8 cellular contexts compared by ENCODE assay signal in genomic region chr19:36418287-36419001, GRCh38. TPM values are rescaled to one million over a fixed set of nuclear protein-coding genes. Genes with fewer than 3 reads are reported as not detected.
DNase-seq lines count a peak whose midpoint lies in the region; ATAC-seq, FAIRE-seq and TF ChIP-seq lines count a peak whose summit lies in the region.

Gene ZFP82, minus strand, starts transcription at chr19:36418644. Its CDS starts 8,855 bp downstream, at chr19:36409789.

- H3K27ac ChIP-seq in GM23338 (ENCODE audit: low read depth) = no peak within 1 kb of the TSS
- H3K27ac ChIP-seq in GM12878 (ENCODE audit: control insufficient read depth, insufficient read depth) = peak within 1 kb of the TSS; percentile 61
- H3K27ac ChIP-seq in iPS DF 6.9 (ENCODE audit: low read length) = no peak within 1 kb of the TSS
- H3K27ac ChIP-seq in sigmoid colon = peak within 1 kb of the TSS; percentile 92 to 97 (median 93)

- no peak for TF ChIP-seq RAD21 in GM12878 (IDR thresholded peaks at IDR 0.05; ENCODE audit: insufficient read depth, low read depth, low read length)

- in situ Hi-C loops in GM12878 (cut with MboI) (no loop called here), ACHN (cut with HindIII; ENCODE audit: low pct_ligation_motif_present, low pct_unique_long_range_greater_than_20kb, low sequenced_read_pairs) (no loop called here)

- POLR2A ChIA-PET in GM12878 (lab: Charles Lee) = interaction anchor here (0.6 to 1.6 kb wide), 2 partner anchors 71 to 292 kb away, joined by 5 to 6 read pairs; partner anchors contain the start of gene ZNF566

- TF ChIP-seq POLR2A in GM12878 (IDR thresholded peaks at IDR 0.05; ENCODE audit: low read depth, low read length) (peak; percentile 85), sigmoid colon (IDR thresholded peaks at IDR 0.05) (peak; percentile 35 to 63)

- H3K4me1 Mint-ChIP-seq in GM23338 = peaks cover 16% of the 10 kb centered on the region; the same call in 2 of the 3 replicates

- H3K9me3 ChIP-seq in GM12878 (replicated peaks; ENCODE audit: control insufficient read depth, insufficient read depth, low read length) (peaks cover 6% of the 10 kb centered on the region; the same call in 2 of the 3 replicates), iPS DF 6.9 (ENCODE audit: control insufficient read depth, insufficient read depth, low read length) (no peaks in the 10 kb centered on the region), sigmoid colon (no peaks in the 10 kb centered on the region)

- peaks cover 37% of the 10 kb centered on the region for H3K27me3 Mint-ChIP-seq in GM23338 (ENCODE audit: insufficient read depth, low read depth, poor library complexity)

- H3K36me3 Mint-ChIP-seq in GM23338 (ENCODE audit: low read depth) = peaks cover 16% of the 10 kb centered on the region

- no peaks in the 10 kb centered on the region for H3K9me3 Mint-ChIP-seq in GM23338

- TF ChIP-seq EP300 in GM12878 (IDR thresholded peaks at IDR 0.05; ENCODE audit: borderline replicate concordance in 1 of 2, control insufficient read depth in 1 of 2, low read depth in 2 of 2, low read length in 2 of 2) (no peak), sigmoid colon (IDR thresholded peaks at IDR 0.05) (no peak)

- H3K4me3 Mint-ChIP-seq in GM23338 = peak within 1 kb of the TSS; percentile 94

- SMC1A ChIA-PET in GM12878 (lab: Charles Lee; ENCODE audit: uncharacterized antibody, unreplicated experiment) = interaction anchor here (1.0 kb wide), 1 partner anchor 14 kb away, joined by 3 read pairs; no protein-coding TSS in a partner anchor

- H2AFZ ChIP-seq in GM23338 (peak within 1 kb of the TSS; percentile 92), GM12878 (ENCODE audit: control insufficient read depth, low read depth, low read length) (peak within 1 kb of the TSS; percentile 63)

- no TSS peak for BruUV-seq in GM12878 (replicated peaks; lab: Mats Ljungman, UMichigan)

- H3K4me3 ChIP-seq in GM23338 (peak within 1 kb of the TSS; percentile 88), GM12878 (peak within 1 kb of the TSS; percentile 76), iPS DF 6.9 (ENCODE audit: low read length) (peak within 1 kb of the TSS; percentile 74), sigmoid colon (peak within 1 kb of the TSS; percentile 63 to 82 (median 70))

- 1% methylated on average over 70 of the region's 70 CpGs for WGBS in GM12878 (ENCODE audit: insufficient coverage, insufficient replicate concordance, low lambda C conversion rate, missing lambda C conversion rate)
- no CpG with 5 or more reads among the region's 70 CpGs for WGBS in iPS DF 6.9 (ENCODE audit: insufficient coverage, insufficient read length)
- 0 to 2% methylated on average over 70 of the region's 70 CpGs for WGBS in sigmoid colon, 2 donors

- intact Hi-C loops in GM12878 (cut with micrococcal nuclease; ENCODE audit: unreplicated experiment) (no loop called here), sigmoid colon (cut with DNase I) (loop anchor here (2.0 to 5.0 kb wide), 2 partner anchors 41 to 70 kb away; partner anchors contain the start of genes ZFP14 and ZNF566)

- CTCF ChIA-PET in GM12878 (lab: Yijun Ruan, JAX) = interaction anchor here (0.6 kb wide), 1 partner anchor 14 kb away, joined by 3 read pairs; no protein-coding TSS in a partner anchor

- DNase-seq in DMS53 treated with DMSO at 0.1 percent for 48 hours (lab: John Stamatoyannopoulos, UW; ENCODE audit: unreplicated experiment) (peak; percentile 82), GM23338 (ENCODE audit: low spot score) (peak; percentile 95), NCI-H128 (lab: John Stamatoyannopoulos, UW; ENCODE audit: unreplicated experiment) (peak; percentile 69), T1000 (lab: John Stamatoyannopoulos, UW) (peak; percentile 84), GM12878 (ENCODE audit: low read depth, low spot score) (peak; percentile 37), iPS DF 6.9 (ENCODE audit: low read depth, low spot score) (peak; percentile 70), sigmoid colon (peak; percentile 85), ACHN (no peak)

- no peaks in the 10 kb centered on the region; the same call in 1 of the 2 replicates for H3F3A ChIP-seq in GM23338 (replicated peaks; ENCODE audit: low read depth)

- peak within 1 kb of the TSS; percentile 71 for H3K9ac ChIP-seq in GM12878 (ENCODE audit: control insufficient read depth, insufficient read depth, low read length)

- H3K79me2 ChIP-seq in GM23338 (replicated peaks; ENCODE audit: insufficient read depth) (peaks cover 46% of the 10 kb centered on the region), GM12878 (ENCODE audit: control insufficient read depth, insufficient read depth, low read length) (peaks cover 13% of the 10 kb centered on the region)

- H3K4me2 ChIP-seq in GM23338 = peak within 1 kb of the TSS; percentile 73
- H3K4me2 ChIP-seq in GM12878 (ENCODE audit: control insufficient read depth, insufficient read depth) = peak within 1 kb of the TSS; percentile 5

- H3K36me3 ChIP-seq in GM23338 (ENCODE audit: insufficient read depth) (no peaks in the 10 kb centered on the region), GM12878 (ENCODE audit: control insufficient read depth in 2 of 2, insufficient read depth in 2 of 2, low read length in 1 of 2) (no peaks in the 10 kb centered on the region), iPS DF 6.9 (ENCODE audit: control insufficient read depth, insufficient read depth, low read length) (no peaks in the 10 kb centered on the region), sigmoid colon (no peaks in the 10 kb centered on the region)

- TF ChIP-seq CTCF in GM23338 (conservative IDR thresholded peaks at IDR 0.05; ENCODE audit: low read depth in 2 of 2) (no peak), GM12878 (IDR thresholded peaks at IDR 0.05 in 2 of 3, conservative IDR thresholded peaks at IDR 0.05 in 1 of 3; ENCODE audit: control insufficient read depth in 2 of 3, extremely low read depth in 1 of 3, insufficient read depth in 1 of 3, low read depth in 3 of 3, low read length in 3 of 3) (0 out of 6 replicates have a peak, but pooled peaks of 1 of the 3 experiments have one; percentile 5), sigmoid colon (IDR thresholded peaks at IDR 0.05) (no peak)

- H4K20me1 ChIP-seq in GM23338 (replicated peaks; ENCODE audit: insufficient read depth) = peaks cover 2% of the 10 kb centered on the region; the same call in 1 of the 2 replicates
- H4K20me1 ChIP-seq in GM12878 (ENCODE audit: control insufficient read depth, insufficient read depth) = no peaks in the 10 kb centered on the region

- peak within 1 kb of the TSS; percentile 86 for H3K27ac Mint-ChIP-seq in GM23338

- RAD21 ChIA-PET in GM12878 (lab: Charles Lee; ENCODE audit: unreplicated experiment) = no interaction called here

- FAIRE-seq in GM12878 (lab: Jason Lieb, UNC) = peak; percentile 57

- H3K9me2 ChIP-seq in GM23338 (ENCODE audit: insufficient read depth) = no peaks in the 10 kb centered on the region

- peaks cover 48% of the 10 kb centered on the region for H3K27me3 ChIP-seq in GM23338 (ENCODE audit: insufficient read depth)
- H3K27me3 ChIP-seq in GM12878 (replicated peaks in 1 of 2; ENCODE audit: control insufficient read depth in 2 of 2, insufficient read depth in 2 of 2, low read length in 1 of 2) = no peaks in the 10 kb centered on the region
- H3K27me3 ChIP-seq in iPS DF 6.9 (ENCODE audit: control insufficient read depth, insufficient read depth, low read length) = peaks cover 3% of the 10 kb centered on the region
- peaks cover 0 to 4% (median 3%) of the 10 kb centered on the region in 3 donors for H3K27me3 ChIP-seq in sigmoid colon

- H3K4me1 ChIP-seq in GM23338 (ENCODE audit: insufficient read depth) (peaks cover 9% of the 10 kb centered on the region), GM12878 (ENCODE audit: control insufficient read depth, insufficient read depth, low read length) (no peaks in the 10 kb centered on the region), iPS DF 6.9 (ENCODE audit: control insufficient read depth, insufficient read depth, low read length) (peaks cover 1% of the 10 kb centered on the region; the same call in 1 of the 2 replicates), sigmoid colon (peaks cover 0 to 25% (median 20%) of the 10 kb centered on the region in 4 donors)

- ATAC-seq in GM23338 (peak; percentile 84), GM12878 (peak; percentile 97)

TF ChIP-seq in GM23338, 12 proteins besides CTCF, POLR2A, EP300 and RAD21:
- TF ChIP-seq POLR2AphosphoS5 (IDR thresholded peaks at IDR 0.05; ENCODE audit: low read depth) (peak; percentile 90), NANOG (IDR thresholded peaks at IDR 0.05; ENCODE audit: borderline replicate concordance) (no peak)

TF ChIP-seq in GM12878, 131 proteins besides CTCF, POLR2A, EP300 and RAD21 (continues in another document):
- TF ChIP-seq, protein P1, sequence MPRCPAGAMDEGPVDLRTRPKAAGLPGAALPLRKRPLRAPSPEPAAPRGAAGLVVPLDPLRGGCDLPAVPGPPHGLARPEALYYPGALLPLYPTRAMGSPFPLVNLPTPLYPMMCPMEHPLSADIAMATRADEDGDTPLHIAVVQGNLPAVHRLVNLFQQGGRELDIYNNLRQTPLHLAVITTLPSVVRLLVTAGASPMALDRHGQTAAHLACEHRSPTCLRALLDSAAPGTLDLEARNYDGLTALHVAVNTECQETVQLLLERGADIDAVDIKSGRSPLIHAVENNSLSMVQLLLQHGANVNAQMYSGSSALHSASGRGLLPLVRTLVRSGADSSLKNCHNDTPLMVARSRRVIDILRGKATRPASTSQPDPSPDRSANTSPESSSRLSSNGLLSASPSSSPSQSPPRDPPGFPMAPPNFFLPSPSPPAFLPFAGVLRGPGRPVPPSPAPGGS (IDR thresholded peaks at IDR 0.05; ENCODE audit: borderline replicate concordance, insufficient read depth, low read depth, low read length, poor library complexity, severe bottlenecking) = no peak

RNA-seq across cellular contexts. Expression of gene ZFP82, which starts in this region (rescaled TPM):
- total RNA-seq in GM23338 (2014; rRNA removed; shearing (Covaris generic)) = 17.1 and 21.2 TPM in 2 replicates
- polyA plus RNA-seq in GM23338 (2016; fragmentation: Nextera tagmentation; extraction: Ambion mirVana) = 10.8 and 16.8 TPM in 2 replicates
- total RNA-seq in GM12878 (2013; cell fraction: nucleolus; rRNA removed) = 18.3 and 20.0 TPM in 2 replicates
- 2.5 and 2.9 TPM in 2 replicates for total RNA-seq in GM12878 (2014; rRNA removed)
- total RNA-seq in GM12878 (2014; rRNA removed; fragmentation: Illumina TruSeq; extraction: Trizol) = 3.1 and 3.4 TPM in 2 replicates
- total RNA-seq in GM12878 (2021) = 2.0 and 2.6 TPM in 2 replicates
- 1.8 TPM for polyA plus RNA-seq in GM12878 (2011; ENCODE audit: low read depth)
- polyA plus RNA-seq in GM12878 (2011; rRNA removed) = 5.4 and 9.1 TPM in 2 replicates
- polyA plus RNA-seq in GM12878 (2011; cell fraction: cytosol; rRNA removed) = 2.3 and 2.6 TPM in 2 replicates
- polyA plus RNA-seq in GM12878 (2011; cell fraction: nucleus; rRNA removed) = 3.4 and 3.9 TPM in 2 replicates
- 2.2 and 3.4 TPM in 2 replicates for polyA plus RNA-seq in GM12878 (2012)
- 2.1 and 2.2 TPM in 2 replicates for polyA plus RNA-seq in GM12878 (2014; fragmentation: Illumina TruSeq; extraction: Trizol)
- polyA plus RNA-seq in GM12878 (2014; fragmentation: Nextera tagmentation; extraction: Ambion mirVana) = 1 to 10 TPM; 2.0 to 2.2 TPM
- polyA plus RNA-seq in GM12878 (2014; rRNA removed) = 1.2 and 2.0 TPM in 2 replicates
- 1 to 10 TPM; 4.1 to 4.8 TPM for polyA plus RNA-seq in GM12878 (2016; fragmentation: Nextera tagmentation; extraction: Ambion mirVana)
- polyA minus RNA-seq in GM12878 (2011; rRNA and poly(A)+ RNA removed) = 7.3 and 9.1 TPM in 2 replicates
- 2.0 and 2.3 TPM in 2 replicates for polyA minus RNA-seq in GM12878 (2011; cell fraction: cytosol; rRNA and poly(A)+ RNA removed)
- 2.9 and 5.3 TPM in 2 replicates for polyA minus RNA-seq in GM12878 (2011; cell fraction: nucleus; rRNA and poly(A)+ RNA removed)
- total RNA-seq in sigmoid colon = 1 to 10 TPM; 4.8 to 8.2 (median 6.9) TPM
- 1 to 10 TPM in 1 of 3 donors, under 1 TPM in 2; 0.60 to 2.4 (median 0.69) TPM for polyA plus RNA-seq in sigmoid colon

Comparison
In these comparisons a context has a peak if more than half of its experiments do, and no peak if none do; other contexts are left out.
1. H3K27ac ChIP-seq: peak in GM12878 (single experiment) and sigmoid colon (4 of 4); none in GM23338 (single experiment) and iPS DF 6.9 (single experiment).
2. Peak in every context shown above with its lines, with median percentiles within 50 percentile points of each other: H3K4me3 ChIP-seq.